8 cellular contexts compared by ENCODE assay signal in genomic region chr11:64809781-64810241, GRCh38. TPM values are rescaled to one million over a fixed set of nuclear protein-coding genes. Genes with fewer than 3 reads are reported as not detected.
DNase-seq lines count a peak whose midpoint lies in the region; ATAC-seq and TF ChIP-seq lines count a peak whose summit lies in the region.

No MANE protein-coding gene starts in this region.

- H3K9me3 ChIP-seq in HEK293 (ENCODE audit: control insufficient read depth, insufficient read depth, low read depth, low read length) (no peaks in the 10 kb centered on the region), fibroblast of lung (ENCODE audit: control insufficient read depth, insufficient read depth, low read depth, low read length) (no peaks in the 10 kb centered on the region), neural progenitor cell (ENCODE audit: low read depth) (no peaks in the 10 kb centered on the region)

- H3K27me3 ChIP-seq in fibroblast of lung (ENCODE audit: control insufficient read depth, insufficient read depth, low read length): no peaks in the 10 kb centered on the region
- no peaks in the 10 kb centered on the region for H3K27me3 ChIP-seq in neural progenitor cell

- H4K20me1 ChIP-seq in fibroblast of lung (ENCODE audit: control insufficient read depth, extremely low read depth, insufficient read depth, low read length): no peaks in the 10 kb centered on the region
- peaks cover 15% of the 10 kb centered on the region for H4K20me1 ChIP-seq in neural progenitor cell (ENCODE audit: low read depth)

- H3K79me2 ChIP-seq in fibroblast of lung (ENCODE audit: control insufficient read depth, insufficient read depth, low read length) (no peaks in the 10 kb centered on the region), neural progenitor cell (ENCODE audit: low read depth) (peaks cover 15% of the 10 kb centered on the region)

- DNase-seq in fibroblast of lung (ENCODE audit: low read depth in 2 of 2) (peak in 1 of 2 donors; percentile 14), neural progenitor cell (ENCODE audit: low spot score) (peak; percentile 71), activated gamma-delta T cell treated with Interleukin-2 at 50 U/mL for 16 hours (no peak)

- peak overlapping the region; percentile 95 for H3K4me3 Mint-ChIP-seq in neural progenitor cell

- H3K27me3 Mint-ChIP-seq in neural progenitor cell (ENCODE audit: insufficient read depth, low read depth): peaks cover 10% of the 10 kb centered on the region

- TF ChIP-seq CTCF in C4-2B (conservative IDR thresholded peaks at IDR 0.05) (no peak), HEK293 (tag by site-specific recombination; IDR thresholded peaks at IDR 0.05) (no peak), WI38 (IDR thresholded peaks at IDR 0.05; ENCODE audit: low read depth, low read length) (no peak), fibroblast of lung (conservative IDR thresholded peaks at IDR 0.05 in 1 of 2, IDR thresholded peaks at IDR 0.05 in 1 of 2; ENCODE audit: low read depth in 1 of 2, low read length in 2 of 2) (no peak), neural progenitor cell (IDR thresholded peaks at IDR 0.05) (no peak)

- no peaks in the 10 kb centered on the region for H3K9me3 Mint-ChIP-seq in neural progenitor cell

- H3K36me3 Mint-ChIP-seq in neural progenitor cell: peaks cover 15% of the 10 kb centered on the region

- POLR2A ChIA-PET in HEK293 (lab: Yijun Ruan, JAX): interaction anchor here (0.5 to 1.8 kb wide), 4 partner anchors 31 to 372 kb away, joined by 3 to 7 read pairs (median 3); partner anchors contain the start of genes CAPN1, CDC42BPG and SF1

- H2AFZ ChIP-seq in fibroblast of lung (ENCODE audit: low read length): peak overlapping the region; percentile 77
- H2AFZ ChIP-seq in neural progenitor cell (replicated peaks): peak overlapping the region; percentile 92

- H3K4me1 Mint-ChIP-seq in neural progenitor cell: peaks cover 16% of the 10 kb centered on the region

- CTCF ChIA-PET in HEK293 (lab: Yijun Ruan, JAX): interaction anchor here (0.5 to 1.7 kb wide), 6 partner anchors 8 to 274 kb away, joined by 3 to 8 read pairs (median 4); partner anchors contain the start of genes CDCA5 and ZFPL1

- H3K4me1 ChIP-seq in HEK293 (ENCODE audit: control insufficient read depth, insufficient read depth, low read length) (no peaks in the 10 kb centered on the region), fibroblast of lung (ENCODE audit: control insufficient read depth, extremely low read depth, insufficient read depth, low read length) (peaks cover 5% of the 10 kb centered on the region), neural progenitor cell (peaks cover 4% of the 10 kb centered on the region)

- H3K27ac ChIP-seq in C4-2B (peak overlapping the region; percentile 77), HEK293 (ENCODE audit: extremely low read depth, low read depth, low read length) (no peak overlapping the region; the same call in 1 of the 2 replicates), fibroblast of lung (ENCODE audit: insufficient read depth, low read length) (peak overlapping the region; percentile 57), neural progenitor cell (no peak overlapping the region)

- H3K4me3 ChIP-seq in HEK293 (ENCODE audit: low read depth, low read length) (peak overlapping the region; percentile 75), WI38 (ENCODE audit: low read depth, low read length) (peak overlapping the region; percentile 71), fibroblast of lung (replicated peaks in 1 of 4; ENCODE audit: control extremely low read depth in 1 of 4, insufficient read depth in 1 of 4, low read depth in 3 of 4, low read length in 4 of 4) (peak overlapping the region; percentile 72 to 99 (median 83)), neural progenitor cell (peak overlapping the region; percentile 98)

- H3K36me3 ChIP-seq in HEK293 (ENCODE audit: control insufficient read depth in 2 of 2, insufficient read depth in 1 of 2, low read length in 2 of 2) (peaks cover 0 to 41% of the 10 kb centered on the region in 2 experiments; a peak in 2 of 3 replicates), fibroblast of lung (ENCODE audit: control insufficient read depth, insufficient read depth, low read length) (peaks cover 4% of the 10 kb centered on the region), neural progenitor cell (no peaks in the 10 kb centered on the region)

- H3K4me2 ChIP-seq in fibroblast of lung (ENCODE audit: extremely low read depth, insufficient read depth, low read length) (peak overlapping the region; percentile 94), neural progenitor cell (peak overlapping the region; percentile 93)

- no peak overlapping the region for H3K27ac Mint-ChIP-seq in neural progenitor cell

- H3K9ac ChIP-seq in fibroblast of lung (ENCODE audit: insufficient read depth, low read length): peak overlapping the region; percentile 59
- peak overlapping the region; percentile 69 for H3K9ac ChIP-seq in neural progenitor cell

- peaks cover 7% of the 10 kb centered on the region for H3F3A ChIP-seq in neural progenitor cell (ENCODE audit: low read depth)

- ATAC-seq in GM19351 (IDR thresholded peaks at IDR 0.05; ENCODE audit: unreplicated experiment) (no peak), HG03571 (IDR thresholded peaks at IDR 0.05; ENCODE audit: unreplicated experiment) (no peak)

TF ChIP-seq in HEK293, 187 proteins besides CTCF, POLR2A, EP300 and RAD21:
- TF ChIP-seq ZNF341 (tag by site-specific recombination; IDR thresholded peaks at IDR 0.05; ENCODE audit: low read depth) (peak; percentile 59), SP3 (tag by site-specific recombination; IDR thresholded peaks at IDR 0.05) (peak; percentile 67), REPIN1 (tag by site-specific recombination; IDR thresholded peaks at IDR 0.05; ENCODE audit: low read depth) (no peak), ZNF692 (tag by site-specific recombination; IDR thresholded peaks at IDR 0.05) (peak; percentile 35; the same call in 1 of the 2 replicates), ZNF600 (tag by site-specific recombination; IDR thresholded peaks at IDR 0.05) (peak; percentile 36; the same call in 1 of the 2 replicates), SP2 (tag by site-specific recombination; IDR thresholded peaks at IDR 0.05) (peak; percentile 70), ZFP3 (tag by site-specific recombination; IDR thresholded peaks at IDR 0.05; ENCODE audit: low read depth) (no peak), ZNF223 (tag by site-specific recombination; IDR thresholded peaks at IDR 0.05) (no peak), KLF1 (tag by site-specific recombination; IDR thresholded peaks at IDR 0.05) (peak; percentile 72), EGR2 (tag by site-specific recombination; IDR thresholded peaks at IDR 0.05; ENCODE audit: low read depth) (0 out of 2 replicates have a peak, but pooled peaks have one; percentile 7), KLF17 (tag by site-specific recombination; IDR thresholded peaks at IDR 0.05) (0 out of 2 replicates have a peak, but pooled peaks have one; percentile 23)

RNA-seq across cellular contexts. Expression of gene MEN1, which starts 0.5 kb away (rescaled TPM):
- total RNA-seq in fibroblast of lung: 12.1 and 13.7 TPM in 2 replicates
- polyA plus RNA-seq in fibroblast of lung: 8.9 and 14.2 TPM in 2 replicates
- polyA plus RNA-seq in fibroblast of lung (2012): 15.3 and 28.8 TPM in 2 replicates
- 32.7 and 60.9 TPM in 2 replicates for polyA minus RNA-seq in fibroblast of lung (ENCODE audit: low replicate concordance)
- 11.4 and 34.9 TPM in 2 replicates for total RNA-seq in neural progenitor cell (ENCODE audit: low replicate concordance)

RNA-seq across cellular contexts. Expression of gene MAP4K2, which starts 6.8 kb away (rescaled TPM):
- total RNA-seq in fibroblast of lung (4.9 and 9.2 TPM in 2 replicates), neural progenitor cell (ENCODE audit: low replicate concordance) (15.8 and 27.7 TPM in 2 replicates)
- polyA plus RNA-seq in fibroblast of lung: 6.4 and 9.2 TPM in 2 replicates
- 6.5 and 12.0 TPM in 2 replicates for polyA plus RNA-seq in fibroblast of lung (2012)
- polyA minus RNA-seq in fibroblast of lung (ENCODE audit: low replicate concordance): 34.1 and 53.5 TPM in 2 replicates

RNA-seq across cellular contexts. Expression of gene SF1, which starts 31.5 kb away (rescaled TPM):
- total RNA-seq in fibroblast of lung (62.7 and 78.9 TPM in 2 replicates), neural progenitor cell (ENCODE audit: low replicate concordance) (140 and 193 TPM in 2 replicates)
- polyA plus RNA-seq in fibroblast of lung: 105 and 133 TPM in 2 replicates
- 147 and 153 TPM in 2 replicates for polyA plus RNA-seq in fibroblast of lung (2012)
- 73.2 and 89.6 TPM in 2 replicates for polyA minus RNA-seq in fibroblast of lung (ENCODE audit: low replicate concordance)

RNA-seq across cellular contexts. Expression of gene CDC42BPG, which starts 34.6 kb away (rescaled TPM):
- total RNA-seq in fibroblast of lung (0.33 and 0.77 TPM in 2 replicates), neural progenitor cell (ENCODE audit: low replicate concordance) (0.62 and 2.1 TPM in 2 replicates)
- polyA plus RNA-seq in fibroblast of lung: 0.02 and 0.03 TPM in 2 replicates
- 0.13 TPM in 2 replicates for polyA plus RNA-seq in fibroblast of lung (2012)
- not detected in 2 replicates for polyA minus RNA-seq in fibroblast of lung (ENCODE audit: low replicate concordance)

RNA-seq across cellular contexts. Expression of gene PYGM, which starts 50.0 kb away (rescaled TPM):
- 0.26 and 0.50 TPM in 2 replicates for total RNA-seq in fibroblast of lung
- 0.18 and 1.9 TPM in 2 replicates for polyA plus RNA-seq in fibroblast of lung
- 0.22 and 3.1 TPM in 2 replicates for polyA plus RNA-seq in fibroblast of lung (2012)
- 0.11 and 4.9 TPM in 2 replicates for polyA minus RNA-seq in fibroblast of lung (ENCODE audit: low replicate concordance)
- 1.4 and 2.2 TPM in 2 replicates for total RNA-seq in neural progenitor cell (ENCODE audit: low replicate concordance)

Comparison
In these comparisons a context has a peak if more than half of its experiments do, and no peak if none do; other contexts are left out.
1. H3K27ac ChIP-seq: peak in C4-2B (single experiment) and fibroblast of lung (single experiment); none in HEK293 (single experiment) and neural progenitor cell (single experiment).
2. Peak in every context shown above with its lines, with median percentiles within 50 percentile points of each other: H3K4me3 ChIP-seq.